1 cellular context compared by ENCODE assay signal in genomic region chr19:56126983-56127780, GRCh38.
A peak's percentile ranks its signal among the peaks of the same experiment; 100 is the strongest.
TF ChIP-seq lines count a peak whose summit lies in the region.

No MANE protein-coding gene starts in this region.

TF ChIP-seq in HepG2, 621 proteins besides CTCF, POLR2A, EP300 and RAD21 (continues in another document):
- TF ChIP-seq RBAK (CRISPR knock-in tag; IDR thresholded peaks at IDR 0.05) (no peak), ZNF562 (CRISPR knock-in tag; IDR thresholded peaks at IDR 0.05; ENCODE audit: borderline replicate concordance) (no peak), REPIN1 (CRISPR knock-in tag; IDR thresholded peaks at IDR 0.05; ENCODE audit: borderline replicate concordance, low read depth) (no peak), ZNF784 (CRISPR knock-in tag; IDR thresholded peaks at IDR 0.05; ENCODE audit: borderline replicate concordance) (no peak), ZNF24 (IDR thresholded peaks at IDR 0.05) (no peak), SIN3B (IDR thresholded peaks at IDR 0.05; ENCODE audit: low read length) (no peak), ZNF501 (CRISPR knock-in tag; IDR thresholded peaks at IDR 0.05) (no peak), ZNF605 (CRISPR knock-in tag; IDR thresholded peaks at IDR 0.05) (no peak), GATAD1 (CRISPR knock-in tag; IDR thresholded peaks at IDR 0.05) (no peak), SP140L (CRISPR knock-in tag; IDR thresholded peaks at IDR 0.05; ENCODE audit: borderline replicate concordance) (no peak), CENPX (CRISPR knock-in tag; IDR thresholded peaks at IDR 0.05) (no peak), ZBTB42 (CRISPR knock-in tag; IDR thresholded peaks at IDR 0.05) (no peak), ZNF747 (CRISPR knock-in tag; IDR thresholded peaks at IDR 0.05; ENCODE audit: borderline replicate concordance) (no peak), POLR2AphosphoS5 (IDR thresholded peaks at IDR 0.05; ENCODE audit: low read depth, low read length) (no peak), MXI1 (IDR thresholded peaks at IDR 0.05; ENCODE audit: borderline replicate concordance, low read depth, low read length) (no peak), XRCC5 (optimal IDR thresholded peaks at IDR 0.05; ENCODE audit: low read length) (no peak), XBP1 (CRISPR knock-in tag; IDR thresholded peaks at IDR 0.05) (no peak), KDM1A (CRISPR knock-in tag; IDR thresholded peaks at IDR 0.05) (no peak), ZBTB40 (IDR thresholded peaks at IDR 0.05) (no peak), ZBTB40 (CRISPR knock-in tag; IDR thresholded peaks at IDR 0.05) (peak; percentile 56; the same call in 1 of the 2 replicates), RFXAP (CRISPR knock-in tag; IDR thresholded peaks at IDR 0.05; ENCODE audit: borderline replicate concordance) (no peak), ZNF790 (CRISPR knock-in tag; IDR thresholded peaks at IDR 0.05; ENCODE audit: borderline replicate concordance) (no peak), DZIP1 (CRISPR knock-in tag; IDR thresholded peaks at IDR 0.05) (no peak), TAF1 (CRISPR knock-in tag; IDR thresholded peaks at IDR 0.05) (no peak), RAD51 (IDR thresholded peaks at IDR 0.05; ENCODE audit: borderline replicate concordance) (no peak), FOXM1 (CRISPR knock-in tag; IDR thresholded peaks at IDR 0.05) (no peak), ZNF761 (CRISPR knock-in tag; conservative IDR thresholded peaks at IDR 0.05) (no peak), KAT7 (CRISPR knock-in tag; IDR thresholded peaks at IDR 0.05; ENCODE audit: borderline replicate concordance) (no peak), ZMYM4 (CRISPR knock-in tag; IDR thresholded peaks at IDR 0.05) (0 out of 2 replicates have a peak, but pooled peaks have one; percentile 24), HNF4A (CRISPR knock-in tag; IDR thresholded peaks at IDR 0.05) (no peak)
- TF ChIP-seq, protein P1, sequence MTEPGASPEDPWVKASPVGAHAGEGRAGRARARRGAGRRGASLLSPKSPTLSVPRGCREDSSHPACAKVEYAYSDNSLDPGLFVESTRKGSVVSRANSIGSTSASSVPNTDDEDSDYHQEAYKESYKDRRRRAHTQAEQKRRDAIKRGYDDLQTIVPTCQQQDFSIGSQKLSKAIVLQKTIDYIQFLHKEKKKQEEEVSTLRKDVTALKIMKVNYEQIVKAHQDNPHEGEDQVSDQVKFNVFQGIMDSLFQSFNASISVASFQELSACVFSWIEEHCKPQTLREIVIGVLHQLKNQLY (CRISPR knock-in tag; IDR thresholded peaks at IDR 0.05): no peak
- TF ChIP-seq, protein P2, sequence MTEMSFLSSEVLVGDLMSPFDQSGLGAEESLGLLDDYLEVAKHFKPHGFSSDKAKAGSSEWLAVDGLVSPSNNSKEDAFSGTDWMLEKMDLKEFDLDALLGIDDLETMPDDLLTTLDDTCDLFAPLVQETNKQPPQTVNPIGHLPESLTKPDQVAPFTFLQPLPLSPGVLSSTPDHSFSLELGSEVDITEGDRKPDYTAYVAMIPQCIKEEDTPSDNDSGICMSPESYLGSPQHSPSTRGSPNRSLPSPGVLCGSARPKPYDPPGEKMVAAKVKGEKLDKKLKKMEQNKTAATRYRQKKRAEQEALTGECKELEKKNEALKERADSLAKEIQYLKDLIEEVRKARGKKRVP (CRISPR knock-in tag; IDR thresholded peaks at IDR 0.05): no peak
- TF ChIP-seq, protein P3, sequence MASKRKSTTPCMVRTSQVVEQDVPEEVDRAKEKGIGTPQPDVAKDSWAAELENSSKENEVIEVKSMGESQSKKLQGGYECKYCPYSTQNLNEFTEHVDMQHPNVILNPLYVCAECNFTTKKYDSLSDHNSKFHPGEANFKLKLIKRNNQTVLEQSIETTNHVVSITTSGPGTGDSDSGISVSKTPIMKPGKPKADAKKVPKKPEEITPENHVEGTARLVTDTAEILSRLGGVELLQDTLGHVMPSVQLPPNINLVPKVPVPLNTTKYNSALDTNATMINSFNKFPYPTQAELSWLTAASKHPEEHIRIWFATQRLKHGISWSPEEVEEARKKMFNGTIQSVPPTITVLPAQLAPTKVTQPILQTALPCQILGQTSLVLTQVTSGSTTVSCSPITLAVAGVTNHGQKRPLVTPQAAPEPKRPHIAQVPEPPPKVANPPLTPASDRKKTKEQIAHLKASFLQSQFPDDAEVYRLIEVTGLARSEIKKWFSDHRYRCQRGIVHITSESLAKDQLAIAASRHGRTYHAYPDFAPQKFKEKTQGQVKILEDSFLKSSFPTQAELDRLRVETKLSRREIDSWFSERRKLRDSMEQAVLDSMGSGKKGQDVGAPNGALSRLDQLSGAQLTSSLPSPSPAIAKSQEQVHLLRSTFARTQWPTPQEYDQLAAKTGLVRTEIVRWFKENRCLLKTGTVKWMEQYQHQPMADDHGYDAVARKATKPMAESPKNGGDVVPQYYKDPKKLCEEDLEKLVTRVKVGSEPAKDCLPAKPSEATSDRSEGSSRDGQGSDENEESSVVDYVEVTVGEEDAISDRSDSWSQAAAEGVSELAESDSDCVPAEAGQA (IDR thresholded peaks at IDR 0.05; ENCODE audit: low read depth): no peak
- TF ChIP-seq, protein P3 (CRISPR knock-in tag; IDR thresholded peaks at IDR 0.05; ENCODE audit: borderline replicate concordance): no peak
- TF ChIP-seq, protein P4, sequence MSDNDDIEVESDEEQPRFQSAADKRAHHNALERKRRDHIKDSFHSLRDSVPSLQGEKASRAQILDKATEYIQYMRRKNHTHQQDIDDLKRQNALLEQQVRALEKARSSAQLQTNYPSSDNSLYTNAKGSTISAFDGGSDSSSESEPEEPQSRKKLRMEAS (IDR thresholded peaks at IDR 0.05): peak; percentile 64; the same call in 1 of the 2 replicates
- TF ChIP-seq, protein P5, sequence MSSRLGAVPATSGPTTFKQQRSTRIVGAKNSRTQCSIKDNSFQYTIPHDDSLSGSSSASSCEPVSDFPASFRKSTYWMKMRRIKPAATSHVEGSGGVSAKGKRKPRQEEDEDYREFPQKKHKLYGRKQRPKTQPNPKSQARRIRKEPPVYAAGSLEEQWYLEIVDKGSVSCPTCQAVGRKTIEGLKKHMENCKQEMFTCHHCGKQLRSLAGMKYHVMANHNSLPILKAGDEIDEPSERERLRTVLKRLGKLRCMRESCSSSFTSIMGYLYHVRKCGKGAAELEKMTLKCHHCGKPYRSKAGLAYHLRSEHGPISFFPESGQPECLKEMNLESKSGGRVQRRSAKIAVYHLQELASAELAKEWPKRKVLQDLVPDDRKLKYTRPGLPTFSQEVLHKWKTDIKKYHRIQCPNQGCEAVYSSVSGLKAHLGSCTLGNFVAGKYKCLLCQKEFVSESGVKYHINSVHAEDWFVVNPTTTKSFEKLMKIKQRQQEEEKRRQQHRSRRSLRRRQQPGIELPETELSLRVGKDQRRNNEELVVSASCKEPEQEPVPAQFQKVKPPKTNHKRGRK (CRISPR knock-in tag; IDR thresholded peaks at IDR 0.05): no peak
